Comparison of ENCODE assay signal across 22 cellular contexts in genomic region chr14:99921431-99921830, GRCh38.
A peak's percentile ranks its signal among the peaks of the same experiment; 100 is the strongest.
DNase-seq lines count a peak whose midpoint lies in the region; ATAC-seq lines count a peak whose summit lies in the region.
"Had no signal": no experiment of that assay in that cellular context is flagged by ENCODE, and none has a peak within 500 bp of the region (broad histone marks: within the 10 kb centered on the region; RNA-seq: fewer than 3 reads in every experiment).

No MANE protein-coding gene starts in this region.

- H3K4me3 Mint-ChIP-seq in activated naive CD8-positive, alpha-beta T cell treated with anti-CD3 and anti-CD28 coated beads, Interleukin-2, amount 50 U/mL, for 24 hours: no peak overlapping the region
- H3K4me3 Mint-ChIP-seq: CD14-positive monocyte; CD4-positive, alpha-beta memory T cell; CD4-positive, CD25-positive, alpha-beta regulatory T cell; CD8-positive, alpha-beta memory T cell had no signal

- H3K27me3 Mint-ChIP-seq in activated naive CD8-positive, alpha-beta T cell treated with anti-CD3 and anti-CD28 coated beads, Interleukin-2, amount 50 U/mL, for 24 hours: peaks cover 11% of the 10 kb centered on the region

- H3K36me3 Mint-ChIP-seq in activated naive CD8-positive, alpha-beta T cell treated with anti-CD3 and anti-CD28 coated beads, Interleukin-2, amount 50 U/mL, for 24 hours (ENCODE audit: low read depth): no peaks in the 10 kb centered on the region
- H3K36me3 Mint-ChIP-seq: CD14-positive monocyte; CD4-positive, alpha-beta memory T cell; CD4-positive, CD25-positive, alpha-beta regulatory T cell had no signal

- DNase-seq in Ammon's horn (ENCODE audit: low spot score) (peak; percentile 26), head of caudate nucleus (peak in 38 of 42 donors; percentile 31 to 85 (median 58)), putamen (ENCODE audit: low spot score) (peak; percentile 43), NCI-H82 (lab: John Stamatoyannopoulos, UW) (no peak)
- no peak for DNase-seq in activated naive CD8-positive, alpha-beta T cell treated with anti-CD3 and anti-CD28 coated beads, Interleukin-2, amount 50 U/mL, for 24 hours
- DNase-seq: AML-193; BE2C; C1 segment of cervical spinal cord; CD4-positive, alpha-beta memory T cell; CD4-positive, CD25-positive, alpha-beta regulatory T cell; CD8-positive, alpha-beta memory T cell; COR-L47; DMS 273 treated with DMSO at 0.1 percent for 48 hours; DMS153; DMS53; DMS79; DND-41; EL; GDM1 had no signal

- ATAC-seq in activated naive CD8-positive, alpha-beta T cell treated with anti-CD3 and anti-CD28 coated beads, Interleukin-2, amount 50 U/mL, for 24 hours: no peak
- ATAC-seq: A549, GM12878 had no signal

- no peak overlapping the region for H3K27ac Mint-ChIP-seq in activated naive CD8-positive, alpha-beta T cell treated with anti-CD3 and anti-CD28 coated beads, Interleukin-2, amount 50 U/mL, for 24 hours
- H3K27ac Mint-ChIP-seq: CD14-positive monocyte; CD4-positive, alpha-beta memory T cell; CD4-positive, CD25-positive, alpha-beta regulatory T cell had no signal

- intact Hi-C loops in head of caudate nucleus (cut with DNase I): no loop called here

- no peaks in the 10 kb centered on the region for H3K4me1 Mint-ChIP-seq in activated naive CD8-positive, alpha-beta T cell treated with anti-CD3 and anti-CD28 coated beads, Interleukin-2, amount 50 U/mL, for 24 hours
- H3K4me1 Mint-ChIP-seq: CD14-positive monocyte; CD4-positive, alpha-beta memory T cell; CD4-positive, CD25-positive, alpha-beta regulatory T cell; CD8-positive, alpha-beta memory T cell had no signal

- no peaks in the 10 kb centered on the region for H3K9me3 Mint-ChIP-seq in activated naive CD8-positive, alpha-beta T cell treated with anti-CD3 and anti-CD28 coated beads, Interleukin-2, amount 50 U/mL, for 24 hours
- H3K9me3 Mint-ChIP-seq: CD4-positive, alpha-beta memory T cell; CD4-positive, CD25-positive, alpha-beta regulatory T cell; CD8-positive, alpha-beta memory T cell had no signal

Comparison
In these comparisons a context has a peak if more than half of its experiments do, and no peak if none do; other contexts are left out.
1. DNase-seq: peak in Ammon's horn (single experiment), head of caudate nucleus (38 of 42) and putamen (single experiment); none in NCI-H82 (single experiment) and activated naive CD8-positive, alpha-beta T cell treated with anti-CD3 and anti-CD28 coated beads, Interleukin-2, amount 50 U/mL, for 24 hours (single experiment).